Comparison of ENCODE assay signal across 2 cellular contexts in the genomic region with DNA sequence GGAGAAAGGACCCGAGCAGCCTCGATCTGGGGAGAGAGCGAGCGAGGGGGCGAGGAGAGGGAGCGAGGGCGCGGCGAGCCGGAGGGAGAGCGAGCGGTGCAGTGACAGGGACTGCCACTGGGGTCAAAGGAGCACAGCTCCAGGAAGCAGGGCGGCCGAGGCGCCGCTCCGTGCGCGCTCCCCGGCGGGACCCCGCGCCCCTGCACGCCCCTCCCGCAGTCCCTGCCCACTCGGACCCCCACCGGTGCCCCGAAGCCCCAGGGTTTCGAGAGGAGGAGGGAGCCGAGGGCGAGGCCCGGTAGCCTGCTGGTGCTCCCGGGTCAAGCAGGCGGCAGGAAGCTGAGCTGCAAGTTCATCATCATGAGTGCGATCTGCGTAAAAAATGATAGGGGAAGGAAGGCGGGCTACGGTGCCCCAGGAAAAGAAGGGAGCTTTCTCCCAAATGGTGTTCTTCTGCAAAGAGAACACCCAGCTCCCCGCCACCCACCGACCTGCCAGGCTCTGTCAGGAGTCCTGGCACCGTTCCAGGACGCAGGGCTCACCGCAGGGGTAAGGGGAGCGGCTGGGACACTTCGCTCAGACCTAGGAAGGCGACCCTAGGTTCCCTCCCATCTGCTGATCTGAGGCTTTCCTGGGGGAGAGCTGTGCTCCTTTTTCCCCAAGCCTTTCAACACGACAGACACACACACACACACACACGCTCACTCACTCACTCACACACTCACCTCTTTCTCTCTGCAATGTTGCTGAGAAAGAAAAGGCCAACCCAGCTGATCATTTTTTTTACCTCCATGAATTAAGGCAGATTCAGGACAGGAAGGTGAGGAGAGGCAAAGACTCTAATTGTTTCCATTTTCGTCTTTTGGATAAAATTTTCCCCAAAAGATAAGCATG.
TF ChIP-seq lines count a peak whose summit lies in the region.

MPPED2 (minus strand) TSS at position 103 of the 894 bp plus-strand sequence. CDS start 5,980 bp downstream, outside the sequence.

TF ChIP-seq in SK-N-SH treated with all-trans-retinoic acid at 6 μM for 48 hours, 23 proteins besides CTCF, POLR2A, EP300 and RAD21:
- TF ChIP-seq ZC3H10 (CRISPR knock-in tag; IDR thresholded peaks at IDR 0.05) (no peak), ZNF565 (CRISPR knock-in tag; conservative IDR thresholded peaks at IDR 0.05; ENCODE audit: low read depth) (no peak), PATZ1 (CRISPR knock-in tag; IDR thresholded peaks at IDR 0.05; ENCODE audit: borderline replicate concordance) (no peak), ISL1 (CRISPR knock-in tag; IDR thresholded peaks at IDR 0.05) (no peak), ZFP30 (CRISPR knock-in tag; IDR thresholded peaks at IDR 0.05) (no peak), GLIS3 (CRISPR knock-in tag; IDR thresholded peaks at IDR 0.05) (no peak), RARB (CRISPR knock-in tag; IDR thresholded peaks at IDR 0.05) (no peak), TOX (CRISPR knock-in tag; IDR thresholded peaks at IDR 0.05; ENCODE audit: borderline replicate concordance) (no peak), ZFP3 (CRISPR knock-in tag; IDR thresholded peaks at IDR 0.05) (no peak), SNAI2 (CRISPR knock-in tag; IDR thresholded peaks at IDR 0.05) (no peak), PPARA (CRISPR knock-in tag; IDR thresholded peaks at IDR 0.05; ENCODE audit: borderline replicate concordance) (no peak), BACH2 (CRISPR knock-in tag; IDR thresholded peaks at IDR 0.05; ENCODE audit: borderline replicate concordance) (no peak), ZNF70 (CRISPR knock-in tag; IDR thresholded peaks at IDR 0.05) (no peak), ZNF8 (CRISPR knock-in tag; IDR thresholded peaks at IDR 0.05) (no peak), TCF4 (CRISPR knock-in tag; IDR thresholded peaks at IDR 0.05; ENCODE audit: borderline replicate concordance) (no peak), CSDC2 (CRISPR knock-in tag; IDR thresholded peaks at IDR 0.05) (no peak), ARNTL (CRISPR knock-in tag; IDR thresholded peaks at IDR 0.05; ENCODE audit: borderline replicate concordance, low read depth) (no peak)
- TF ChIP-seq, protein P1, sequence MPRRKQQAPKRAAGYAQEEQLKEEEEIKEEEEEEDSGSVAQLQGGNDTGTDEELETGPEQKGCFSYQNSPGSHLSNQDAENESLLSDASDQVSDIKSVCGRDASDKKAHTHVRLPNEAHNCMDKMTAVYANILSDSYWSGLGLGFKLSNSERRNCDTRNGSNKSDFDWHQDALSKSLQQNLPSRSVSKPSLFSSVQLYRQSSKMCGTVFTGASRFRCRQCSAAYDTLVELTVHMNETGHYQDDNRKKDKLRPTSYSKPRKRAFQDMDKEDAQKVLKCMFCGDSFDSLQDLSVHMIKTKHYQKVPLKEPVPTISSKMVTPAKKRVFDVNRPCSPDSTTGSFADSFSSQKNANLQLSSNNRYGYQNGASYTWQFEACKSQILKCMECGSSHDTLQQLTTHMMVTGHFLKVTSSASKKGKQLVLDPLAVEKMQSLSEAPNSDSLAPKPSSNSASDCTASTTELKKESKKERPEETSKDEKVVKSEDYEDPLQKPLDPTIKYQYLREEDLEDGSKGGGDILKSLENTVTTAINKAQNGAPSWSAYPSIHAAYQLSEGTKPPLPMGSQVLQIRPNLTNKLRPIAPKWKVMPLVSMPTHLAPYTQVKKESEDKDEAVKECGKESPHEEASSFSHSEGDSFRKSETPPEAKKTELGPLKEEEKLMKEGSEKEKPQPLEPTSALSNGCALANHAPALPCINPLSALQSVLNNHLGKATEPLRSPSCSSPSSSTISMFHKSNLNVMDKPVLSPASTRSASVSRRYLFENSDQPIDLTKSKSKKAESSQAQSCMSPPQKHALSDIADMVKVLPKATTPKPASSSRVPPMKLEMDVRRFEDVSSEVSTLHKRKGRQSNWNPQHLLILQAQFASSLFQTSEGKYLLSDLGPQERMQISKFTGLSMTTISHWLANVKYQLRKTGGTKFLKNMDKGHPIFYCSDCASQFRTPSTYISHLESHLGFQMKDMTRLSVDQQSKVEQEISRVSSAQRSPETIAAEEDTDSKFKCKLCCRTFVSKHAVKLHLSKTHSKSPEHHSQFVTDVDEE (CRISPR knock-in tag; IDR thresholded peaks at IDR 0.05): no peak
- TF ChIP-seq, protein P2, sequence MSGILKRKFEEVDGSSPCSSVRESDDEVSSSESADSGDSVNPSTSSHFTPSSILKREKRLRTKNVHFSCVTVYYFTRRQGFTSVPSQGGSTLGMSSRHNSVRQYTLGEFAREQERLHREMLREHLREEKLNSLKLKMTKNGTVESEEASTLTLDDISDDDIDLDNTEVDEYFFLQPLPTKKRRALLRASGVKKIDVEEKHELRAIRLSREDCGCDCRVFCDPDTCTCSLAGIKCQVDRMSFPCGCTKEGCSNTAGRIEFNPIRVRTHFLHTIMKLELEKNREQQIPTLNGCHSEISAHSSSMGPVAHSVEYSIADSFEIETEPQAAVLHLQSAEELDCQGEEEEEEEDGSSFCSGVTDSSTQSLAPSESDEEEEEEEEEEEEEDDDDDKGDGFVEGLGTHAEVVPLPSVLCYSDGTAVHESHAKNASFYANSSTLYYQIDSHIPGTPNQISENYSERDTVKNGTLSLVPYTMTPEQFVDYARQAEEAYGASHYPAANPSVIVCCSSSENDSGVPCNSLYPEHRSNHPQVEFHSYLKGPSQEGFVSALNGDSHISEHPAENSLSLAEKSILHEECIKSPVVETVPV (CRISPR knock-in tag; IDR thresholded peaks at IDR 0.05): no peak

TF ChIP-seq in H1, 55 proteins besides CTCF, POLR2A, EP300 and RAD21 (continues in another document):
- TF ChIP-seq SP2 (IDR thresholded peaks at IDR 0.05; ENCODE audit: low read length): no peak
- no peak for TF ChIP-seq JUN (IDR thresholded peaks at IDR 0.05; ENCODE audit: low read depth, low read length)
- no peak for TF ChIP-seq TEAD4 (IDR thresholded peaks at IDR 0.05; ENCODE audit: low read depth, low read length)
- no peak for TF ChIP-seq SIRT6 (IDR thresholded peaks at IDR 0.05; ENCODE audit: low read length)
- TF ChIP-seq ASH2L (IDR thresholded peaks at IDR 0.05; ENCODE audit: low read length): peak; percentile 82
- TF ChIP-seq ZNF274 (IDR thresholded peaks at IDR 0.05; ENCODE audit: borderline replicate concordance, extremely low read depth, low read length): no peak
- TF ChIP-seq TBP (IDR thresholded peaks at IDR 0.05; ENCODE audit: low read depth, low read length): no peak
- TF ChIP-seq BCL11A (IDR thresholded peaks at IDR 0.05; ENCODE audit: low read depth in 2 of 2, low read length in 2 of 2): no peak
- no peak for TF ChIP-seq CEBPB (IDR thresholded peaks at IDR 0.05; ENCODE audit: low read depth, low read length)
- TF ChIP-seq ATF3 (IDR thresholded peaks at IDR 0.05; ENCODE audit: insufficient read depth, low read depth, low read length): no peak
- no peak for TF ChIP-seq USF2 (IDR thresholded peaks at IDR 0.05; ENCODE audit: low read length)
- TF ChIP-seq, protein P3, sequence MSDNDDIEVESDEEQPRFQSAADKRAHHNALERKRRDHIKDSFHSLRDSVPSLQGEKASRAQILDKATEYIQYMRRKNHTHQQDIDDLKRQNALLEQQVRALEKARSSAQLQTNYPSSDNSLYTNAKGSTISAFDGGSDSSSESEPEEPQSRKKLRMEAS (IDR thresholded peaks at IDR 0.05): peak; percentile 35; the same call in 1 of the 2 replicates
- TF ChIP-seq KDM4A (IDR thresholded peaks at IDR 0.05; ENCODE audit: low read depth, low read length, severe bottlenecking): peak; percentile 42
- TF ChIP-seq NANOG (IDR thresholded peaks at IDR 0.05; ENCODE audit: insufficient read depth, low read depth, low read length, poor library complexity, severe bottlenecking): no peak
- 0 out of 2 replicates have a peak, but pooled peaks have one; percentile 7 for TF ChIP-seq YY1 (IDR thresholded peaks at IDR 0.05; ENCODE audit: low read depth, low read length)
- TF ChIP-seq JUND (IDR thresholded peaks at IDR 0.05; ENCODE audit: low read length): no peak
- TF ChIP-seq NRF1 (IDR thresholded peaks at IDR 0.05; ENCODE audit: low read depth, low read length): no peak
- no peak for TF ChIP-seq CBX8 (IDR thresholded peaks at IDR 0.05; ENCODE audit: borderline replicate concordance, low read depth, low read length)
- TF ChIP-seq SP1 (IDR thresholded peaks at IDR 0.05; ENCODE audit: low read depth, low read length): no peak
- 0 out of 2 replicates have a peak, but pooled peaks have one; percentile 42 for TF ChIP-seq TAF1 (IDR thresholded peaks at IDR 0.05; ENCODE audit: low read depth, low read length)
- TF ChIP-seq HDAC2 (IDR thresholded peaks at IDR 0.05; ENCODE audit: borderline replicate concordance in 1 of 2, low read depth in 2 of 2, low read length in 2 of 2): no peak; a peak in 1 of 4 replicates
- TF ChIP-seq SIN3A (conservative IDR thresholded peaks at IDR 0.05 in 1 of 2, IDR thresholded peaks at IDR 0.05 in 1 of 2; ENCODE audit: low read depth in 1 of 2, low read length in 2 of 2): 0 out of 4 replicates have a peak, but pooled peaks of 1 of the 2 experiments have one; percentile 76
- TF ChIP-seq RNF2 (IDR thresholded peaks at IDR 0.05; ENCODE audit: borderline replicate concordance, low read depth, low read length, missing control alignments, poor library complexity, severe bottlenecking): peak; percentile 42
- no peak for TF ChIP-seq MAFK (IDR thresholded peaks at IDR 0.05; ENCODE audit: low read depth, low read length)
- TF ChIP-seq KDM1A (IDR thresholded peaks at IDR 0.05; ENCODE audit: borderline replicate concordance, low read length): no peak
- no peak for TF ChIP-seq BACH1 (IDR thresholded peaks at IDR 0.05; ENCODE audit: low read length)
- TF ChIP-seq EGR1 (IDR thresholded peaks at IDR 0.05; ENCODE audit: borderline replicate concordance, low read depth, low read length): no peak; the same call in 1 of the 2 replicates
- 0 out of 2 replicates have a peak, but pooled peaks have one; percentile 6 for TF ChIP-seq E2F6 (IDR thresholded peaks at IDR 0.05)
- TF ChIP-seq SRF (IDR thresholded peaks at IDR 0.05; ENCODE audit: low read depth, low read length): no peak
- peak; percentile 42; the same call in 1 of the 2 replicates for TF ChIP-seq SUZ12 (IDR thresholded peaks at IDR 0.05; ENCODE audit: low read length)
- TF ChIP-seq SP4 (IDR thresholded peaks at IDR 0.05; ENCODE audit: low read length): no peak
- TF ChIP-seq CHD1 (IDR thresholded peaks at IDR 0.05; ENCODE audit: low read depth, low read length): no peak
- peak; percentile 41 for TF ChIP-seq CTBP2 (IDR thresholded peaks at IDR 0.05; ENCODE audit: borderline replicate concordance, insufficient read depth, insufficient read length, low read length)
- peak; percentile 10 for TF ChIP-seq TAF7 (optimal IDR thresholded peaks at IDR 0.05; ENCODE audit: borderline replicate concordance, low read depth, low read length)
- no peak for TF ChIP-seq CHD2 (IDR thresholded peaks at IDR 0.05; ENCODE audit: low read length)
- TF ChIP-seq POLR2AphosphoS5 (IDR thresholded peaks at IDR 0.05; ENCODE audit: low read depth, low read length): peak; percentile 50; the same call in 1 of the 2 replicates
- peak; percentile 90; the same call in 1 of the 2 replicates for TF ChIP-seq RBBP5 (IDR thresholded peaks at IDR 0.05; ENCODE audit: borderline replicate concordance, low read depth, low read length)
- TF ChIP-seq PHF8 (conservative IDR thresholded peaks at IDR 0.05; ENCODE audit: low read depth, low read length): peak; percentile 12; the same call in 1 of the 2 replicates
- TF ChIP-seq HDAC6 (IDR thresholded peaks at IDR 0.05; ENCODE audit: low read depth, low read length): no peak
- no peak for TF ChIP-seq POU5F1 (IDR thresholded peaks at IDR 0.05; ENCODE audit: low read depth, low read length)
- TF ChIP-seq GABPA (IDR thresholded peaks at IDR 0.05; ENCODE audit: borderline replicate concordance, insufficient read depth, low read length): peak; percentile 39; the same call in 1 of the 2 replicates
- TF ChIP-seq ATF2 (IDR thresholded peaks at IDR 0.05; ENCODE audit: low read length): no peak
